Comparison of ENCODE assay signal across 10 cellular contexts in genomic region chr1:100187912-100188311, GRCh38. TPM values are rescaled to one million over a fixed set of nuclear protein-coding genes. Genes with fewer than 3 reads are reported as not detected.
DNase-seq lines count a peak whose midpoint lies in the region; ATAC-seq and TF ChIP-seq lines count a peak whose summit lies in the region.
"Had no signal": no experiment of that assay in that cellular context is flagged by ENCODE, and none has a peak within 500 bp of the region (broad histone marks: within the 10 kb centered on the region; RNA-seq: fewer than 3 reads in every experiment).

No MANE protein-coding gene starts in this region.

- H3K27me3 Mint-ChIP-seq in naive thymus-derived CD4-positive, alpha-beta T cell = no peaks in the 10 kb centered on the region
- H3K27me3 Mint-ChIP-seq: central memory CD8-positive, alpha-beta T cell had no signal

- H3K4me3 ChIP-seq in cardiac fibroblast (replicated peaks in 1 of 2; ENCODE audit: low read depth in 2 of 2, low read length in 2 of 2) (no peak overlapping the region), transverse colon (no peak overlapping the region)
- H3K4me3 ChIP-seq in naive thymus-derived CD4-positive, alpha-beta T cell (ENCODE audit: low read length) = no peak overlapping the region

- POLR2A ChIA-PET in naive thymus-derived CD4-positive, alpha-beta T cell (lab: Charles Lee) = no interaction called here

- H3K27ac ChIP-seq in transverse colon = peak overlapping the region in 2 of 4 donors; percentile 51 to 72
- H3K27ac ChIP-seq in naive thymus-derived CD4-positive, alpha-beta T cell (ENCODE audit: low read depth, low read length) = no peak overlapping the region

- DNase-seq in NCI-H82 (lab: John Stamatoyannopoulos, UW) (peak; percentile 8), NCI-H82 treated with DMSO at 0.1 percent for 48 hours (lab: John Stamatoyannopoulos, UW; ENCODE audit: unreplicated experiment) (no peak), cardiac fibroblast (ENCODE audit: low read depth in 2 of 2) (peak; percentile 71 to 89), left lobe of liver (ENCODE audit: low spot score) (peak; percentile 90), transverse colon (peak; percentile 19)
- DNase-seq in activated naive CD4-positive, alpha-beta T cell treated with anti-CD3 and anti-CD28 coated beads, Interleukin-2, amount 50 U/mL, for 16 hours = no peak
- no peak for DNase-seq in naive thymus-derived CD4-positive, alpha-beta T cell

- H3K4me3 Mint-ChIP-seq in naive thymus-derived CD4-positive, alpha-beta T cell = no peak overlapping the region
- H3K4me3 Mint-ChIP-seq: central memory CD8-positive, alpha-beta T cell; T-helper 1 cell treated with Interleukin-12 subunit alpha and Interleukin-12 subunit beta and Interleukin-4 antibody, amounts not matched to agents 30 μg/mL and 1 μg/mL, for 36 hours had no signal

- intact Hi-C loops in transverse colon (cut with DNase I; ENCODE audit: low total_unique reads) = no loop called here
- intact Hi-C loops in naive thymus-derived CD4-positive, alpha-beta T cell (cut with micrococcal nuclease) = no loop called here

- peaks cover 0 to 4% (median 0%) of the 10 kb centered on the region in 7 donors for H3K4me1 Mint-ChIP-seq in naive thymus-derived CD4-positive, alpha-beta T cell
- H3K4me1 Mint-ChIP-seq: central memory CD8-positive, alpha-beta T cell had no signal

- H3K9me3 ChIP-seq in transverse colon = no peaks in the 10 kb centered on the region
- no peaks in the 10 kb centered on the region for H3K9me3 ChIP-seq in naive thymus-derived CD4-positive, alpha-beta T cell (ENCODE audit: control insufficient read depth in 2 of 3, low read length in 3 of 3)

- peaks cover 0 to 2% (median 0%) of the 10 kb centered on the region in 11 donors for H3K9me3 Mint-ChIP-seq in naive thymus-derived CD4-positive, alpha-beta T cell
- H3K9me3 Mint-ChIP-seq: central memory CD8-positive, alpha-beta T cell; T-helper 1 cell treated with Interleukin-12 subunit alpha and Interleukin-12 subunit beta and Interleukin-4 antibody, amounts not matched to agents 30 μg/mL and 1 μg/mL, for 36 hours had no signal

- 82 to 83% methylated on average over 3 of the region's 3 CpGs for WGBS in transverse colon (ENCODE audit: low coverage in 1 of 2), 2 donors

- peaks cover 4 to 28% (median 23%) of the 10 kb centered on the region in 5 donors for H3K36me3 Mint-ChIP-seq in naive thymus-derived CD4-positive, alpha-beta T cell

- no peak overlapping the region for H3K27ac Mint-ChIP-seq in naive thymus-derived CD4-positive, alpha-beta T cell
- H3K27ac Mint-ChIP-seq: T-helper 1 cell treated with Interleukin-12 subunit alpha and Interleukin-12 subunit beta and Interleukin-4 antibody, amounts not matched to agents 30 μg/mL and 1 μg/mL, for 36 hours had no signal

- no peak for TF ChIP-seq CTCF in cardiac fibroblast (IDR thresholded peaks at IDR 0.05; ENCODE audit: low read depth, low read length)
- no peak for TF ChIP-seq CTCF in transverse colon (IDR thresholded peaks at IDR 0.05)

- CTCF ChIA-PET in naive thymus-derived CD4-positive, alpha-beta T cell (lab: Charles Lee) = no interaction called here

- H3K36me3 ChIP-seq in transverse colon = no peaks in the 10 kb centered on the region
- peaks cover 0 to 16% (median 0%) of the 10 kb centered on the region in 3 experiments for H3K36me3 ChIP-seq in naive thymus-derived CD4-positive, alpha-beta T cell (ENCODE audit: control insufficient read depth in 2 of 3, insufficient read depth in 3 of 3, low read length in 3 of 3)

- peak; percentile 92 for ATAC-seq in left lobe of liver
- ATAC-seq in GM18868 (IDR thresholded peaks at IDR 0.05; ENCODE audit: unreplicated experiment) = no peak
- no peak for ATAC-seq in naive thymus-derived CD4-positive, alpha-beta T cell

- H3K27me3 ChIP-seq in transverse colon = no peaks in the 10 kb centered on the region
- no peaks in the 10 kb centered on the region for H3K27me3 ChIP-seq in naive thymus-derived CD4-positive, alpha-beta T cell (ENCODE audit: control insufficient read depth in 2 of 2, insufficient read depth in 2 of 2, low read length in 2 of 2)

- in situ Hi-C loops in transverse colon (cut with MboI; ENCODE audit: low pct_ligation_motif_present in 1 of 4, low pct_unique_long_range_greater_than_20kb in 1 of 4, low sequenced_read_pairs in 3 of 4) = no loop called here

- no peak for TF ChIP-seq POLR2A in transverse colon (IDR thresholded peaks at IDR 0.05)

- no peak for TF ChIP-seq EP300 in transverse colon (IDR thresholded peaks at IDR 0.05; ENCODE audit: low read depth)

- peaks cover 0 to 10% (median 0%) of the 10 kb centered on the region in 4 donors for H3K4me1 ChIP-seq in transverse colon
- H3K4me1 ChIP-seq in naive thymus-derived CD4-positive, alpha-beta T cell (ENCODE audit: control insufficient read depth in 2 of 2, insufficient read depth in 2 of 2, low read length in 2 of 2) = no peaks in the 10 kb centered on the region

RNA-seq across cellular contexts. Expression of gene LRRC39, which starts 9.9 kb away (rescaled TPM):
- 0.33 TPM for total RNA-seq in left lobe of liver
- total RNA-seq in transverse colon = 1 to 10 TPM in 1 of 4 donors, under 1 TPM in 2, not detected in 1; 0.48 to 2.6 (median 0.82) TPM
- 1 to 10 TPM in 4 of 5 experiments, under 1 TPM in 1; 0.53 to 1.9 (median 1.1) TPM for total RNA-seq in naive thymus-derived CD4-positive, alpha-beta T cell
- polyA plus RNA-seq in naive thymus-derived CD4-positive, alpha-beta T cell = not detected

RNA-seq across cellular contexts. Expression of gene TRMT13, which starts 54.9 kb away (rescaled TPM):
- total RNA-seq in left lobe of liver (4.9 TPM), transverse colon (10 to 100 TPM in 3 of 4 donors, 1 to 10 TPM in 1; 3.7 to 25.4 (median 16.7) TPM)
- total RNA-seq in naive thymus-derived CD4-positive, alpha-beta T cell = 10 to 100 TPM; 15.3 to 60.3 (median 23.9) TPM
- polyA plus RNA-seq in naive thymus-derived CD4-positive, alpha-beta T cell = 10 to 100 TPM in 1 of 2 donors, 1 to 10 TPM in 1; 8.7 to 13.1 TPM

RNA-seq across cellular contexts. Expression of gene SASS6, which starts 55.2 kb away (rescaled TPM):
- total RNA-seq in left lobe of liver (0.88 TPM), transverse colon (1 to 10 TPM; 1.2 to 2.4 (median 2.0) TPM)
- total RNA-seq in naive thymus-derived CD4-positive, alpha-beta T cell = 10 to 100 TPM in 1 of 5 experiments, 1 to 10 TPM in 4; 2.5 to 11.6 (median 5.6) TPM
- 1 to 10 TPM; 1.5 to 3.0 TPM for polyA plus RNA-seq in naive thymus-derived CD4-positive, alpha-beta T cell

Comparison
In these comparisons a context has a peak if more than half of its experiments do, and no peak if none do; other contexts are left out.
1. DNase-seq: peak in NCI-H82 (single experiment), cardiac fibroblast (2 of 2), left lobe of liver (single experiment) and transverse colon (single experiment); none in NCI-H82 treated with DMSO at 0.1 percent for 48 hours (single experiment), activated naive CD4-positive, alpha-beta T cell treated with anti-CD3 and anti-CD28 coated beads, Interleukin-2, amount 50 U/mL, for 16 hours (single experiment) and naive thymus-derived CD4-positive, alpha-beta T cell (0 of 9).